8 cellular contexts compared by ENCODE assay signal in genomic region chr5:132775439-132776076, GRCh38. TPM values are rescaled to one million over a fixed set of nuclear protein-coding genes. Genes with fewer than 3 reads are reported as not detected.
DNase-seq lines count a peak whose midpoint lies in the region; ATAC-seq and TF ChIP-seq lines count a peak whose summit lies in the region.

No MANE protein-coding gene starts in this region.

- H3K27me3 ChIP-seq in ACC112 (ENCODE audit: insufficient read depth, low read length): no peaks in the 10 kb centered on the region
- peaks cover 58% of the 10 kb centered on the region for H3K27me3 ChIP-seq in HUES64 (ENCODE audit: insufficient read depth, low read length)
- no peaks in the 10 kb centered on the region for H3K27me3 ChIP-seq in mucosa of stomach (ENCODE audit: control insufficient read depth, insufficient read depth, low read length)

- peak overlapping the region; percentile 89 for H3K27ac Mint-ChIP-seq in chondrocyte (ENCODE audit: unreplicated experiment)

- in situ Hi-C loops in GM13977 (cut with MboI; ENCODE audit: low pct_unique_long_range_greater_than_20kb, low sequenced_read_pairs, unreplicated experiment): no loop called here

- TF ChIP-seq CTCF in chondrocyte (IDR thresholded peaks at IDR 0.05) (no peak), GM13977 (IDR thresholded peaks at IDR 0.05; ENCODE audit: extremely low read depth, insufficient read depth, missing control alignments) (no peak)

- no peak for ATAC-seq in HG03139 (IDR thresholded peaks at IDR 0.05; ENCODE audit: unreplicated experiment)

- H3K4me3 Mint-ChIP-seq in chondrocyte (ENCODE audit: unreplicated experiment): peak overlapping the region; percentile 80

- DNase-seq in chondrocyte (ENCODE audit: low spot score): peak; percentile 30
- DNase-seq in activated gamma-delta T cell treated with Interleukin-2 at 50 U/mL for 16 hours: no peak
- no peak for DNase-seq in NCI-H524 treated with DMSO at 0.1 percent for 48 hours (lab: John Stamatoyannopoulos, UW)
- no peak for DNase-seq in GM13977 (ENCODE audit: low spot score)

- H3K36me3 ChIP-seq in ACC112 (ENCODE audit: insufficient read depth, low read length) (no peaks in the 10 kb centered on the region), HUES64 (ENCODE audit: insufficient read depth, low read length) (no peaks in the 10 kb centered on the region), mucosa of stomach (ENCODE audit: control insufficient read depth, insufficient read depth, low read length) (no peaks in the 10 kb centered on the region)

- peaks cover 33% of the 10 kb centered on the region for H3K79me2 ChIP-seq in ACC112 (ENCODE audit: control insufficient read depth, insufficient read depth, low read length, unreplicated experiment)

- H2AFZ ChIP-seq in ACC112 (ENCODE audit: low read length, unreplicated experiment): no peak overlapping the region

- no peaks in the 10 kb centered on the region for H3K36me3 Mint-ChIP-seq in chondrocyte (ENCODE audit: low read depth)

- H3K27me3 Mint-ChIP-seq in chondrocyte (ENCODE audit: low read depth): peaks cover 2% of the 10 kb centered on the region

- H3K9ac ChIP-seq in HUES64 (ENCODE audit: low read depth, low read length) (no peak overlapping the region), mucosa of stomach (ENCODE audit: low read length) (peak overlapping the region; percentile 73)

- H3K4me3 ChIP-seq in ACC112 (ENCODE audit: low read depth, low read length): peak overlapping the region; percentile 83
- H3K4me3 ChIP-seq in HUES64 (ENCODE audit: low read length): peak overlapping the region; percentile 79; the same call in 1 of the 2 replicates
- peak overlapping the region; percentile 69 for H3K4me3 ChIP-seq in mucosa of stomach (ENCODE audit: low read length)

- H3K4me1 ChIP-seq in ACC112 (ENCODE audit: control insufficient read depth, insufficient read depth, low read length, unreplicated experiment): peaks cover 17% of the 10 kb centered on the region
- peaks cover 15% of the 10 kb centered on the region; the same call in 1 of the 2 replicates for H3K4me1 ChIP-seq in HUES64 (ENCODE audit: insufficient read depth, low read length)
- peaks cover 37% of the 10 kb centered on the region for H3K4me1 ChIP-seq in mucosa of stomach (ENCODE audit: control insufficient read depth, insufficient read depth, low read length)

- H3K27ac ChIP-seq in ACC112 (ENCODE audit: low read depth, low read length): no peak overlapping the region
- H3K27ac ChIP-seq in HUES64 (ENCODE audit: low read depth, low read length): no peak overlapping the region

- peaks cover 66% of the 10 kb centered on the region for H3K4me1 Mint-ChIP-seq in chondrocyte (ENCODE audit: low read depth)

- WGBS in HUES64: 87% methylated on average over 7 of the region's 8 CpGs

- no peaks in the 10 kb centered on the region for H3K9me3 Mint-ChIP-seq in chondrocyte (ENCODE audit: low read depth)

- no peaks in the 10 kb centered on the region for H3K9me3 ChIP-seq in HUES64 (ENCODE audit: insufficient read depth, low read depth, low read length)
- H3K9me3 ChIP-seq in mucosa of stomach (ENCODE audit: control insufficient read depth, low read length): no peaks in the 10 kb centered on the region

RNA-seq across cellular contexts. Expression of gene SEPTIN8, which starts 1.5 kb away (rescaled TPM):
- polyA plus RNA-seq in HUES64 (2013, experiment 1 of 2): 22.4 TPM
- 25.5 TPM for polyA plus RNA-seq in HUES64 (2013, experiment 2 of 2)
- total RNA-seq in chondrocyte: 86.0 to 128 TPM (median 127 TPM) in 3 replicates

RNA-seq across cellular contexts. Expression of gene CCNI2, which starts 28.3 kb away (rescaled TPM):
- polyA plus RNA-seq in HUES64 (2013, experiment 1 of 2): 0.70 TPM
- polyA plus RNA-seq in HUES64 (2013, experiment 2 of 2): 0.13 TPM
- total RNA-seq in chondrocyte: 0.15 TPM in 1 of 3 replicates, not detected in the others

RNA-seq across cellular contexts. Expression of gene SOWAHA, which starts 37.5 kb away (rescaled TPM):
- polyA plus RNA-seq in HUES64 (2013, experiment 1 of 2): not detected
- polyA plus RNA-seq in HUES64 (2013, experiment 2 of 2): 0.13 TPM
- total RNA-seq in chondrocyte: not detected in 3 replicates

RNA-seq across cellular contexts. Expression of gene KIF3A, which starts 38.2 kb away (rescaled TPM):
- polyA plus RNA-seq in HUES64 (2013, experiment 1 of 2): 6.4 TPM
- 8.8 TPM for polyA plus RNA-seq in HUES64 (2013, experiment 2 of 2)
- 15.0 to 16.4 TPM (median 16.2 TPM) in 3 replicates for total RNA-seq in chondrocyte

RNA-seq across cellular contexts. Expression of gene SHROOM1, which starts 54.9 kb away (rescaled TPM):
- 2.2 TPM for polyA plus RNA-seq in HUES64 (2013, experiment 1 of 2)
- polyA plus RNA-seq in HUES64 (2013, experiment 2 of 2): 2.0 TPM
- 6.5 to 7.7 TPM (median 7.6 TPM) in 3 replicates for total RNA-seq in chondrocyte
